Comparison of ENCODE assay signal across 7 cellular contexts in genomic region chrX:25012793-25013592, GRCh38. TPM values are rescaled to one million over a fixed set of nuclear protein-coding genes. Genes with fewer than 3 reads are reported as not detected.
DNase-seq lines count a peak whose midpoint lies in the region; ATAC-seq and TF ChIP-seq lines count a peak whose summit lies in the region.

No MANE protein-coding gene starts in this region.

- H3K4me3 ChIP-seq in MG63: peak overlapping the region; percentile 12; the same call in 1 of the 2 replicates
- H3K4me3 ChIP-seq in coronary artery: peak overlapping the region; percentile 63
- H3K4me3 ChIP-seq in sigmoid colon: peak overlapping the region in 3 of 4 donors; percentile 9 to 31 (median 25)

- TF ChIP-seq CTCF in coronary artery (IDR thresholded peaks at IDR 0.05): no peak
- TF ChIP-seq CTCF in sigmoid colon (IDR thresholded peaks at IDR 0.05): no peak

- H3K27me3 ChIP-seq in MG63 (peaks cover 12% of the 10 kb centered on the region), sigmoid colon (peaks cover 74 to 97% (median 84%) of the 10 kb centered on the region in 3 donors)

- no peak overlapping the region for H3K27ac ChIP-seq in coronary artery
- H3K27ac ChIP-seq in sigmoid colon: no peak overlapping the region

- DNase-seq in MG63: no peak
- DNase-seq in coronary artery (ENCODE audit: low spot score): no peak
- no peak for DNase-seq in sigmoid colon
- DNase-seq in NCI-H1436 (lab: John Stamatoyannopoulos, UW): no peak
- no peak for DNase-seq in NCI-H2081 treated with DMSO at 0.1 percent for 48 hours (lab: John Stamatoyannopoulos, UW)

- intact Hi-C loops in sigmoid colon (cut with DNase I): no loop called here

- peaks cover 0 to 15% (median 13%) of the 10 kb centered on the region in 4 donors for H3K4me1 ChIP-seq in sigmoid colon

- TF ChIP-seq EP300 in sigmoid colon (IDR thresholded peaks at IDR 0.05): no peak

- TF ChIP-seq POLR2A in sigmoid colon (IDR thresholded peaks at IDR 0.05): no peak

- 1 to 2% methylated on average over 97 of the region's 97 CpGs for WGBS in sigmoid colon, 2 donors

- H3K9me3 ChIP-seq in MG63 (no peaks in the 10 kb centered on the region), sigmoid colon (no peaks in the 10 kb centered on the region)

- ATAC-seq in GM18868 (IDR thresholded peaks at IDR 0.05; ENCODE audit: unreplicated experiment) (peak; percentile 15), GM19455 (IDR thresholded peaks at IDR 0.05; ENCODE audit: unreplicated experiment) (no peak)

- H3K36me3 ChIP-seq in MG63: no peaks in the 10 kb centered on the region
- H3K36me3 ChIP-seq in sigmoid colon: no peaks in the 10 kb centered on the region

RNA-seq across cellular contexts. Expression of gene ARX, which starts 2.8 kb away (rescaled TPM):
- not detected in 2 replicates for total RNA-seq in MG63 (2014; rRNA removed; shearing (Covaris generic); ENCODE audit: low replicate concordance)
- not detected for total RNA-seq in sigmoid colon
- under 1 TPM in 2 of 3 donors, not detected in 1; 0.10 to 0.23 TPM for polyA plus RNA-seq in sigmoid colon

Comparison
In these comparisons a context has a peak if more than half of its experiments do, and no peak if none do; other contexts are left out.
1. H3K4me3 ChIP-seq: peak in every context shown above with its lines; median percentile 63 in coronary artery; 25 in sigmoid colon; 12 in MG63.